8 cellular contexts compared by ENCODE assay signal in the genomic region with DNA sequence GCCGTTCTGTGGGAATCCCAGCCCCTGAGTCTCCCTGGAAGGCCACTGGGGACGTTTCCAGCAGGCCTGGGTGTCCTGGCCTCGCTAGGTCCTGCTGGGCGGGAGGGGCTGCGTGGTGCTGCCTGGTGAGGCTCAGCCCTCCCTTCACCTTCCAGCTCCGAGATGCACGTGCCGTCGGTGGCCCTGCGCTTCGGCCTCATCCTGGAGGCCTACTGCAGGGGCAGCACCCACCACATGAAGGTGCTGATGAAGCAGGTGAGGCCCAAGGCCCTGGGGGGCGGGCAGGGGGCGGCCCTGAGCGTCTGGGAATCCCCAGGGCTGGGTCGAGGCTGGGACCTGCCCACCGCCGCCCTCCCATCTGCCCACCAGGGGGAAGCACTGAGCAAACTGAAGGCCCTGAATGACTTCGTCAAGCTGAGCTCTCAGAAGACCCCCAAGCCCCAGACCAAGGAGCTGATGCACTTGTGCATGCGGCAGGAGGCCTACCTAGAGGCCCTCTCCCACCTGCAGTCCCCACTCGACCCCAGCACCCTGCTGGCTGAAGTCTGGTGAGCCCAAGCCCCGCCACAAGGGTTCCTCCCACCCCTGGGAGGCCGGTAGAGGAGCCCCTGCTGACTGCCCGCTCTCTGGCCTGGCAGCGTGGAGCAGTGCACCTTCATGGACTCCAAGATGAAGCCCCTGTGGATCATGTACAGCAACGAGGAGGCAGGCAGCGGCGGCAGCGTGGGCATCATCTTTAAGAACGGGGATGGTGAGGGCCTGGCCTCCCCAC.
A peak's percentile ranks its signal among the peaks of the same experiment; 100 is the strongest.
DNase-seq lines count a peak whose midpoint lies in the region; ATAC-seq and TF ChIP-seq lines count a peak whose summit lies in the region.

No MANE protein-coding gene starts in this region.

- H3K4me3 Mint-ChIP-seq in mesothelial cell of epicardium: no peak overlapping the region

- TF ChIP-seq CTCF in BE2C (IDR thresholded peaks at IDR 0.05; ENCODE audit: low read depth, low read length) (peak; percentile 61), cardiac fibroblast (IDR thresholded peaks at IDR 0.05; ENCODE audit: low read depth, low read length) (peak; percentile 70), mesothelial cell of epicardium (IDR thresholded peaks at IDR 0.05; ENCODE audit: unreplicated experiment) (peak; percentile 81), stomach (IDR thresholded peaks at IDR 0.05) (peak in 4 of 7 experiments; percentile 10 to 66 (median 54))

- H3K4me1 Mint-ChIP-seq in mesothelial cell of epicardium: peaks cover 7% of the 10 kb centered on the region

- H3K36me3 ChIP-seq in BE2C: no peaks in the 10 kb centered on the region
- H3K36me3 ChIP-seq in stomach: peaks cover 25 to 76% (median 68%) of the 10 kb centered on the region in 4 donors

- WGBS in stomach, 5 donors: 67 to 91% (median 73%) methylated on average over 5 to 29 of the region's 29 CpGs

- H3K27me3 Mint-ChIP-seq in mesothelial cell of epicardium (ENCODE audit: low read depth): no peaks in the 10 kb centered on the region

- no peaks in the 10 kb centered on the region for H3K4me1 ChIP-seq in BE2C
- peaks cover 0 to 43% (median 3%) of the 10 kb centered on the region in 4 donors for H3K4me1 ChIP-seq in stomach

- H3K27me3 ChIP-seq in BE2C (no peaks in the 10 kb centered on the region), stomach (no peaks in the 10 kb centered on the region)

- peaks cover 4% of the 10 kb centered on the region for H3K9me3 Mint-ChIP-seq in mesothelial cell of epicardium

- TF ChIP-seq POLR2A in stomach (IDR thresholded peaks at IDR 0.05): no peak

- H3K9me3 ChIP-seq in BE2C: no peaks in the 10 kb centered on the region
- peaks cover 0 to 14% (median 7%) of the 10 kb centered on the region in 4 donors for H3K9me3 ChIP-seq in stomach

- peak; percentile 36 to 49 for ATAC-seq in activated CD4-positive, CD25-positive, alpha-beta regulatory T cell treated with anti-CD3 and anti-CD28 coated beads, Interleukin-2, amount 50 U/mL, for 24 hours
- ATAC-seq in HG03135 (IDR thresholded peaks at IDR 0.05; ENCODE audit: unreplicated experiment): no peak

- H3K4me3 ChIP-seq in BE2C (ENCODE audit: low read depth, low read length): no peak overlapping the region
- no peak overlapping the region for H3K4me3 ChIP-seq in cardiac fibroblast (replicated peaks in 1 of 2; ENCODE audit: low read depth in 2 of 2, low read length in 2 of 2)
- H3K4me3 ChIP-seq in stomach: no peak overlapping the region

- H3K27ac ChIP-seq in stomach: no peak overlapping the region

- no peak overlapping the region for H3K27ac Mint-ChIP-seq in mesothelial cell of epicardium

- intact Hi-C loops in stomach (cut with DNase I; ENCODE audit: low total_unique reads): no loop called here

- DNase-seq in BE2C (peak; percentile 55), HK-2 (ENCODE audit: unreplicated experiment) (peak; percentile 54), cardiac fibroblast (ENCODE audit: low read depth in 2 of 2) (peak; percentile 25 to 26), mesothelial cell of epicardium (ENCODE audit: low spot score in 2 of 2, unreplicated experiment in 2 of 2) (peak in 1 of 2 experiments; percentile 68), stomach (no peak), DMS153 (lab: John Stamatoyannopoulos, UW) (no peak)

- no peak for TF ChIP-seq EP300 in stomach (IDR thresholded peaks at IDR 0.05)

- H3K36me3 Mint-ChIP-seq in mesothelial cell of epicardium: peaks cover 4% of the 10 kb centered on the region

Comparison
In these comparisons a context has a peak if more than half of its experiments do, and no peak if none do; other contexts are left out.
1. DNase-seq: peak in BE2C (single experiment), HK-2 (single experiment) and cardiac fibroblast (2 of 2); none in stomach (single experiment) and DMS153 (single experiment).
2. Peak in every context shown above with its lines, with median percentiles within 50 percentile points of each other: CTCF ChIP-seq.